ENCODE assay signal across 1 cellular context in genomic region chr18:22170421-22171262, GRCh38.
TF ChIP-seq lines count a peak whose summit lies in the region.

No MANE protein-coding gene starts in this region.

TF ChIP-seq in IMR-90, 13 proteins besides CTCF, POLR2A, EP300 and RAD21 (continued from another document):
- TF ChIP-seq ELK1 (IDR thresholded peaks at IDR 0.05; ENCODE audit: borderline replicate concordance, low read depth, low read length) (no peak), BHLHE40 (IDR thresholded peaks at IDR 0.05; ENCODE audit: low read depth, low read length) (0 out of 2 replicates have a peak, but pooled peaks have one; percentile 5), CHD1 (IDR thresholded peaks at IDR 0.05; ENCODE audit: low read depth, low read length) (0 out of 2 replicates have a peak, but pooled peaks have one; percentile 56)
TF ChIP-seq in IMR-90: peak in this region for 2.
